16 cellular contexts compared by ENCODE assay signal in genomic region chr17:72852267-72852945, GRCh38.
DNase-seq lines count a peak whose midpoint lies in the region; ATAC-seq, FAIRE-seq and TF ChIP-seq lines count a peak whose summit lies in the region.
"Had no signal": no experiment of that assay in that cellular context is flagged by ENCODE, and none has a peak within 500 bp of the region (broad histone marks: within the 10 kb centered on the region; RNA-seq: fewer than 3 reads in every experiment).

No MANE protein-coding gene starts in this region.

- ATAC-seq in Right ventricle myocardium inferior, result no peak

- no peaks in the 10 kb centered on the region for H3K9me3 ChIP-seq in breast epithelium

- H3K4me3 ChIP-seq in breast epithelium, result no peak overlapping the region
- H3K4me3 ChIP-seq: GM23248 had no signal

- FAIRE-seq in urothelium cell line (lab: Jason Lieb, UNC), result peak; percentile 91

- no peaks in the 10 kb centered on the region for H3K4me1 ChIP-seq in breast epithelium

- peak; percentile 11 for DNase-seq in HCEC 1CT
- peak; percentile 59 for DNase-seq in NCI-H460 (ENCODE audit: extremely low read depth, low read depth)
- DNase-seq in fibroblast of peridontal ligament (ENCODE audit: extremely low read depth), result peak; percentile 36
- DNase-seq in urothelium cell line (ENCODE audit: low spot score), result no peak
- DNase-seq in Right ventricle myocardium inferior (ENCODE audit: missing footprints), result no peak
- DNase-seq in NCI-H1048 (lab: John Stamatoyannopoulos, UW), result no peak
- DNase-seq in breast epithelium (ENCODE audit: low spot score in 2 of 2), result no peak
- DNase-seq: CD4-positive, CD25-positive, alpha-beta regulatory T cell; DMS153; GDM1; GM23248; NCI-H1436; NCI-H2081; NCI-H510A; T-helper 1 cell had no signal

- TF ChIP-seq POLR2A in breast epithelium (IDR thresholded peaks at IDR 0.05), result no peak

- no peaks in the 10 kb centered on the region for H3K36me3 ChIP-seq in breast epithelium

- no peak overlapping the region for H3K27ac ChIP-seq in breast epithelium
- H3K27ac ChIP-seq: GM23248, RWPE1 had no signal

- intact Hi-C loops in Right ventricle myocardium inferior (cut with DNase I), result no loop called here
- intact Hi-C loops in breast epithelium (cut with DNase I; ENCODE audit: low total_unique reads), result no loop called here

- no peak for TF ChIP-seq CTCF in breast epithelium (IDR thresholded peaks at IDR 0.05)

- no peaks in the 10 kb centered on the region for H3K27me3 ChIP-seq in breast epithelium

Comparison
In these comparisons a context has a peak if more than half of its experiments do, and no peak if none do; other contexts are left out.
1. DNase-seq: peak in HCEC 1CT (single experiment), NCI-H460 (single experiment) and fibroblast of peridontal ligament (single experiment); none in urothelium cell line (single experiment), Right ventricle myocardium inferior (single experiment), NCI-H1048 (single experiment) and breast epithelium (0 of 2).